24 cellular contexts compared by ENCODE assay signal in genomic region chr6:22784611-22785010, GRCh38.
A peak's percentile ranks its signal among the peaks of the same experiment; 100 is the strongest.
DNase-seq lines count a peak whose midpoint lies in the region; ATAC-seq and TF ChIP-seq lines count a peak whose summit lies in the region.
"Had no signal": no experiment of that assay in that cellular context is flagged by ENCODE, and none has a peak within 500 bp of the region (broad histone marks: within the 10 kb centered on the region; RNA-seq: fewer than 3 reads in every experiment).

No MANE protein-coding gene starts in this region.

- H3K27ac ChIP-seq in SK-N-SH (ENCODE audit: low read depth in 2 of 2, low read length in 1 of 2) (no peak overlapping the region; a peak in 1 of 4 replicates), endodermal cell (ENCODE audit: low read depth, low read length) (peak overlapping the region; percentile 98), uterus (peak overlapping the region; percentile 2 to 14)
- H3K27ac ChIP-seq: BLaER1 treated with 17β-estradiol and CSF1 and Interleukin-3, amounts not matched to agents 10 nM and 100 nM; breast epithelium; foreskin keratinocyte; spleen had no signal

- CTCF ChIA-PET in SK-N-SH (lab: Yijun Ruan, JAX): no interaction called here
- CTCF ChIA-PET in activated CD8-positive, alpha-beta T cell treated with anti-CD3 and anti-CD28 coated beads, Interleukin-2, amount 10 ng/mL, durations not matched to agents 7 days and 5 days (lab: Charles Lee): no interaction called here

- H3K4me1 Mint-ChIP-seq in endodermal cell (no peaks in the 10 kb centered on the region), nephron (peaks cover 28% of the 10 kb centered on the region)
- H3K4me1 Mint-ChIP-seq in activated CD8-positive, alpha-beta T cell treated with anti-CD3 and anti-CD28 coated beads, Interleukin-2, amount 10 ng/mL, durations not matched to agents 7 days and 5 days (ENCODE audit: low read depth): no peaks in the 10 kb centered on the region
- H3K4me1 Mint-ChIP-seq: immature natural killer cell; stimulated activated naive B cell treated with anti-CD40 and anti-IgM and Interleukin-4, amounts not matched to agents 10 μg/mL and 1 μg/mL and 100 μg/mL, for 72 hours had no signal

- in situ Hi-C loops in GM13977 (cut with MboI; ENCODE audit: low pct_unique_long_range_greater_than_20kb, low sequenced_read_pairs, unreplicated experiment): no loop called here

- H3K36me3 ChIP-seq in SK-N-SH (replicated peaks in 1 of 2; ENCODE audit: control insufficient read depth in 1 of 2, insufficient read depth in 2 of 2, low read length in 1 of 2): no peaks in the 10 kb centered on the region
- H3K36me3 ChIP-seq in endodermal cell (ENCODE audit: control insufficient read depth, insufficient read depth, low read length): no peaks in the 10 kb centered on the region
- no peaks in the 10 kb centered on the region for H3K36me3 ChIP-seq in uterus
- H3K36me3 ChIP-seq: BLaER1 treated with 17β-estradiol and CSF1 and Interleukin-3, amounts not matched to agents 10 nM and 100 nM; breast epithelium; spleen had no signal

- no peak for TF ChIP-seq CTCF in SK-N-SH (IDR thresholded peaks at IDR 0.05)
- no peak for TF ChIP-seq CTCF in endodermal cell (conservative IDR thresholded peaks at IDR 0.05)
- no peak for TF ChIP-seq CTCF in nephron (IDR thresholded peaks at IDR 0.05; ENCODE audit: unreplicated experiment in 3 of 3)
- no peak for TF ChIP-seq CTCF in uterus (IDR thresholded peaks at IDR 0.05)
- no peak for TF ChIP-seq CTCF in GM13977 (IDR thresholded peaks at IDR 0.05; ENCODE audit: extremely low read depth, insufficient read depth, missing control alignments)

- H3K4me2 ChIP-seq in SK-N-SH: no peak overlapping the region
- H3K4me2 ChIP-seq: BLaER1 treated with 17β-estradiol and CSF1 and Interleukin-3, amounts not matched to agents 10 nM and 100 nM had no signal

- H3F3A ChIP-seq in SK-N-SH (replicated peaks; ENCODE audit: insufficient read depth): no peaks in the 10 kb centered on the region

- H3K4me3 Mint-ChIP-seq in endodermal cell (no peak overlapping the region), nephron (peak overlapping the region in 2 of 3 experiments; percentile 24 to 38)
- no peak overlapping the region for H3K4me3 Mint-ChIP-seq in activated CD8-positive, alpha-beta T cell treated with anti-CD3 and anti-CD28 coated beads, Interleukin-2, amount 10 ng/mL, durations not matched to agents 7 days and 5 days
- H3K4me3 Mint-ChIP-seq: effector memory CD8-positive, alpha-beta T cell; immature natural killer cell; stimulated activated naive B cell treated with anti-CD40 and anti-IgM and Interleukin-4, amounts not matched to agents 10 μg/mL and 1 μg/mL and 100 μg/mL, for 72 hours had no signal

- no peak for TF ChIP-seq RAD21 in SK-N-SH (IDR thresholded peaks at IDR 0.05; ENCODE audit: low read length)

- H3K9ac ChIP-seq in SK-N-SH (no peak overlapping the region), endodermal cell (ENCODE audit: extremely low read depth, low read length, poor library complexity, severe bottlenecking) (no peak overlapping the region)
- H3K9ac ChIP-seq: BLaER1 treated with 17β-estradiol and CSF1 and Interleukin-3, amounts not matched to agents 10 nM and 100 nM had no signal

- no peak overlapping the region for H3K4me3 ChIP-seq in SK-N-SH (ENCODE audit: low read depth in 2 of 2, low read length in 1 of 2)
- no peak overlapping the region for H3K4me3 ChIP-seq in endodermal cell (ENCODE audit: low read length)
- H3K4me3 ChIP-seq in uterus: no peak overlapping the region
- H3K4me3 ChIP-seq: BLaER1 treated with 17β-estradiol and CSF1 and Interleukin-3, amounts not matched to agents 10 nM and 100 nM; breast epithelium; lung; spleen had no signal

- peaks cover 12% of the 10 kb centered on the region for H3K9me3 Mint-ChIP-seq in endodermal cell
- H3K9me3 Mint-ChIP-seq in nephron: peaks cover 14% of the 10 kb centered on the region
- no peaks in the 10 kb centered on the region for H3K9me3 Mint-ChIP-seq in activated CD8-positive, alpha-beta T cell treated with anti-CD3 and anti-CD28 coated beads, Interleukin-2, amount 10 ng/mL, durations not matched to agents 7 days and 5 days (ENCODE audit: insufficient read depth)

- POLR2A ChIA-PET in SK-N-SH (lab: Yijun Ruan, JAX): no interaction called here
- POLR2A ChIA-PET in activated CD8-positive, alpha-beta T cell treated with anti-CD3 and anti-CD28 coated beads, Interleukin-2, amount 10 ng/mL, durations not matched to agents 7 days and 5 days (lab: Charles Lee): no interaction called here

- H3K4me1 ChIP-seq in SK-N-SH (ENCODE audit: control insufficient read depth in 1 of 2, insufficient read depth in 2 of 2, low read depth in 1 of 2, low read length in 1 of 2): peaks cover 0 to 6% of the 10 kb centered on the region in 2 experiments; a peak in 1 of 4 replicates
- peaks cover 6% of the 10 kb centered on the region for H3K4me1 ChIP-seq in endodermal cell (ENCODE audit: control insufficient read depth, insufficient read depth, low read length)
- peaks cover 0 to 6% of the 10 kb centered on the region in 2 donors for H3K4me1 ChIP-seq in uterus
- H3K4me1 ChIP-seq: BLaER1 treated with 17β-estradiol and CSF1 and Interleukin-3, amounts not matched to agents 10 nM and 100 nM; breast epithelium; foreskin keratinocyte; spleen had no signal

- H3K27me3 Mint-ChIP-seq in endodermal cell (ENCODE audit: insufficient read depth) (no peaks in the 10 kb centered on the region), nephron (ENCODE audit: low read depth) (no peaks in the 10 kb centered on the region)
- no peaks in the 10 kb centered on the region for H3K27me3 Mint-ChIP-seq in activated CD8-positive, alpha-beta T cell treated with anti-CD3 and anti-CD28 coated beads, Interleukin-2, amount 10 ng/mL, durations not matched to agents 7 days and 5 days (ENCODE audit: low read depth)
- H3K27me3 Mint-ChIP-seq: effector memory CD8-positive, alpha-beta T cell; stimulated activated naive B cell treated with anti-CD40 and anti-IgM and Interleukin-4, amounts not matched to agents 10 μg/mL and 1 μg/mL and 100 μg/mL, for 72 hours; type B pancreatic cell had no signal

- H3K79me2 ChIP-seq in SK-N-SH (ENCODE audit: insufficient read depth): no peaks in the 10 kb centered on the region

- no peak for TF ChIP-seq POLR2A in uterus (IDR thresholded peaks at IDR 0.05)

- H4K20me1 ChIP-seq in SK-N-SH (ENCODE audit: insufficient read depth): no peaks in the 10 kb centered on the region
- H4K20me1 ChIP-seq: BLaER1 treated with 17β-estradiol and CSF1 and Interleukin-3, amounts not matched to agents 10 nM and 100 nM had no signal

- H2AFZ ChIP-seq in SK-N-SH (ENCODE audit: low read depth): no peak overlapping the region

- H3K27me3 ChIP-seq in SK-N-SH (ENCODE audit: insufficient read depth): no peaks in the 10 kb centered on the region
- no peaks in the 10 kb centered on the region for H3K27me3 ChIP-seq in endodermal cell (ENCODE audit: control insufficient read depth, insufficient read depth, low read length, poor library complexity, severe bottlenecking)
- H3K27me3 ChIP-seq in uterus: no peaks in the 10 kb centered on the region
- H3K27me3 ChIP-seq: BLaER1 treated with 17β-estradiol and CSF1 and Interleukin-3, amounts not matched to agents 10 nM and 100 nM; breast epithelium; foreskin keratinocyte; spleen had no signal

- no peaks in the 10 kb centered on the region for H3K9me2 ChIP-seq in SK-N-SH

- H3K27ac Mint-ChIP-seq in endodermal cell (no peak overlapping the region), nephron (peak overlapping the region; percentile 96 to 98 (median 97))
- no peak overlapping the region for H3K27ac Mint-ChIP-seq in activated CD8-positive, alpha-beta T cell treated with anti-CD3 and anti-CD28 coated beads, Interleukin-2, amount 10 ng/mL, durations not matched to agents 7 days and 5 days
- H3K27ac Mint-ChIP-seq: effector memory CD8-positive, alpha-beta T cell; immature natural killer cell; stimulated activated naive B cell treated with anti-CD40 and anti-IgM and Interleukin-4, amounts not matched to agents 10 μg/mL and 1 μg/mL and 100 μg/mL, for 72 hours; type B pancreatic cell had no signal

- DNase-seq in SK-N-SH: no peak
- DNase-seq in endodermal cell: no peak
- no peak for DNase-seq in uterus
- DNase-seq in activated CD8-positive, alpha-beta T cell treated with anti-CD3 and anti-CD28 coated beads, Interleukin-2, amount 10 ng/mL, durations not matched to agents 7 days and 5 days: no peak
- no peak for DNase-seq in activated CD4-positive, CD25-positive, alpha-beta regulatory T cell (lab: John Stamatoyannopoulos, UW)
- DNase-seq in GM13977 (ENCODE audit: low spot score): no peak
- DNase-seq: 8988T; activated naive CD4-positive, alpha-beta T cell treated with anti-CD3 and anti-CD28 coated beads, Interleukin-2, amount 50 U/mL, for 16 hours; activated T-cell treated with anti-CD3 and anti-CD28 coated beads, Interleukin-2, amount 50 U/mL, for 1 hour; DMS 273 treated with DMSO at 0.1 percent for 48 hours; effector memory CD8-positive, alpha-beta T cell; foreskin keratinocyte; immature natural killer cell; NCI-H2029; SHP77 treated with DMSO at 0.1 percent for 48 hours; spleen; stimulated activated naive B cell treated with anti-CD40 and anti-IgM and Interleukin-4, amounts not matched to agents 10 μg/mL and 1 μg/mL and 100 μg/mL, for 72 hours; T1000 had no signal

- no peak for TF ChIP-seq EP300 in SK-N-SH (IDR thresholded peaks at IDR 0.05; ENCODE audit: borderline replicate concordance in 1 of 2, low read depth in 1 of 2, low read length in 1 of 2)

- H3K36me3 Mint-ChIP-seq in endodermal cell (ENCODE audit: low read depth) (no peaks in the 10 kb centered on the region), nephron (ENCODE audit: low read depth) (peaks cover 8% of the 10 kb centered on the region)
- H3K36me3 Mint-ChIP-seq in activated CD8-positive, alpha-beta T cell treated with anti-CD3 and anti-CD28 coated beads, Interleukin-2, amount 10 ng/mL, durations not matched to agents 7 days and 5 days (ENCODE audit: low read depth): no peaks in the 10 kb centered on the region
- H3K36me3 Mint-ChIP-seq: immature natural killer cell; stimulated activated naive B cell treated with anti-CD40 and anti-IgM and Interleukin-4, amounts not matched to agents 10 μg/mL and 1 μg/mL and 100 μg/mL, for 72 hours; type B pancreatic cell had no signal

- WGBS in SK-N-SH (ENCODE audit: low lambda C conversion rate): 71% methylated on average over 5 of the region's 5 CpGs
- WGBS in endodermal cell (ENCODE audit: insufficient coverage in 1 of 2, insufficient read length in 1 of 2), 2 experiments: 92% methylated on average over 2 to 5 of the region's 5 CpGs

- intact Hi-C loops in uterus (cut with DNase I; ENCODE audit: low total_unique reads): no loop called here

- ATAC-seq in SK-N-SH treated with all-trans-retinoic acid at 6 μM for 48 hours: peak; percentile 61
- no peak for ATAC-seq in activated CD8-positive, alpha-beta T cell treated with anti-CD3 and anti-CD28 coated beads, Interleukin-2, amount 10 ng/mL, durations not matched to agents 7 days and 5 days
- ATAC-seq: effector memory CD8-positive, alpha-beta T cell; foreskin keratinocyte; stimulated activated naive B cell treated with anti-CD40 and anti-IgM and Interleukin-4, amounts not matched to agents 10 μg/mL and 1 μg/mL and 100 μg/mL, for 72 hours had no signal

- H3K9me3 ChIP-seq in SK-N-SH (no peaks in the 10 kb centered on the region), endodermal cell (ENCODE audit: control insufficient read depth, low read length) (peaks cover 10% of the 10 kb centered on the region), uterus (no peaks in the 10 kb centered on the region)

TF ChIP-seq in SK-N-SH, 30 proteins besides CTCF, POLR2A, EP300 and RAD21 (continues in another document):
- TF ChIP-seq SMC3 (IDR thresholded peaks at IDR 0.05; ENCODE audit: low read depth, low read length): no peak

Comparison
In these comparisons a context has a peak if more than half of its experiments do, and no peak if none do; other contexts are left out.
1. H3K27ac ChIP-seq: peak in endodermal cell (single experiment) and uterus (2 of 2); none in SK-N-SH (0 of 2).
2. H3K27ac Mint-ChIP-seq: peak in nephron (3 of 3); none in endodermal cell (single experiment) and activated CD8-positive, alpha-beta T cell treated with anti-CD3 and anti-CD28 coated beads, Interleukin-2, amount 10 ng/mL, durations not matched to agents 7 days and 5 days (single experiment).
3. H3K4me3 Mint-ChIP-seq: peak in nephron (2 of 3); none in endodermal cell (single experiment) and activated CD8-positive, alpha-beta T cell treated with anti-CD3 and anti-CD28 coated beads, Interleukin-2, amount 10 ng/mL, durations not matched to agents 7 days and 5 days (single experiment).